In the genomic region with DNA sequence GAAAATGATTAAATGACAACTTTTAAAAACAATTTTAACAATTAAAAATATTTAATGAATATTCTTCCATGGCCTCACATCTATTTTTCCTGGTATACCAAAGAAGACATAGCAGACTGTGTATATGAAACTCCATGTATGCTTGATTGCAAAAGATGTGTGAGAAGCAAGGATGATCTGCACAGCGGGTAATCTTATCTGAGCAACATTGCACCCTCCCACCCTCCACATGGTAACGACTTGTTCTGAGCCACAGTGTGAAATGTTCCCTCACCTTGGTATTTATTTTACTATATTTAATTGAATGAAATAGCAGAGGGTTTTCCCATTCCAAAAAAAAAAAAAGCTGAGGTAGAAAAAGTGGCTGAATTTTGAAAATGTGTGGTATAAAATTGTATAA, we compare ENCODE assay signal across 21 cellular contexts.
DNase-seq lines count a peak whose midpoint lies in the region; ATAC-seq lines count a peak whose summit lies in the region.
"Had no signal": no experiment of that assay in that cellular context is flagged by ENCODE, and none has a peak within 500 bp of the region (broad histone marks: within the 10 kb centered on the region; RNA-seq: fewer than 3 reads in every experiment).

No MANE protein-coding gene starts in this region.

- DNase-seq in HUDEP-2 (lab: John Stamatoyannopoulos, UW; ENCODE audit: unreplicated experiment in 76 of 76): peak in 40 of 76 experiments; percentile 4 to 71 (median 26)
- peak; percentile 29 for DNase-seq in inferior parietal cortex (ENCODE audit: extremely low spot score)
- no peak for DNase-seq in A172 (ENCODE audit: low spot score)
- no peak for DNase-seq in activated effector memory CD4-positive, alpha-beta T cell treated with Interleukin-2 at 50 U/mL for 16 hours
- DNase-seq: 8988T; AML-193; BE2C; C1 segment of cervical spinal cord; CD4-positive, alpha-beta memory T cell; CD4-positive, CD25-positive, alpha-beta regulatory T cell; CD8-positive, alpha-beta memory T cell; COR-L47; DMS 273 treated with DMSO at 0.1 percent for 48 hours; DMS153; DMS53; DMS79; DND-41; EL; GDM1 had no signal

- ATAC-seq in GM19395 (IDR thresholded peaks at IDR 0.05; ENCODE audit: unreplicated experiment): no peak
- ATAC-seq: GM12878 had no signal

Comparison
In these comparisons a context has a peak if more than half of its experiments do, and no peak if none do; other contexts are left out.
1. DNase-seq: peak in HUDEP-2 (40 of 76) and inferior parietal cortex (single experiment); none in A172 (single experiment) and activated effector memory CD4-positive, alpha-beta T cell treated with Interleukin-2 at 50 U/mL for 16 hours (single experiment).